In genomic region chr1:109739738-109740614, GRCh38 we compare ENCODE assay signal across 1 cellular context.
TF ChIP-seq lines count a peak whose summit lies in the region.

No MANE protein-coding gene starts in this region.

TF ChIP-seq in HepG2, 621 proteins besides CTCF, POLR2A, EP300 and RAD21 (continued from another document and continues in another):
- no peak for TF ChIP-seq SMAD1 (CRISPR knock-in tag; IDR thresholded peaks at IDR 0.05; ENCODE audit: borderline replicate concordance, low read depth)
- no peak for TF ChIP-seq ZNF256 (CRISPR knock-in tag; conservative IDR thresholded peaks at IDR 0.05)
- no peak for TF ChIP-seq XBP1 (CRISPR knock-in tag; IDR thresholded peaks at IDR 0.05)
- no peak for TF ChIP-seq JUNB (CRISPR knock-in tag; IDR thresholded peaks at IDR 0.05; ENCODE audit: borderline replicate concordance)
- no peak for TF ChIP-seq ZFP62 (CRISPR knock-in tag; IDR thresholded peaks at IDR 0.05)
- no peak for TF ChIP-seq HNF4G (IDR thresholded peaks at IDR 0.05; ENCODE audit: borderline replicate concordance, low read depth, low read length)
- TF ChIP-seq HNF4G (CRISPR knock-in tag; IDR thresholded peaks at IDR 0.05; ENCODE audit: borderline replicate concordance, low read depth) = no peak
- TF ChIP-seq ZKSCAN8 (CRISPR knock-in tag; IDR thresholded peaks at IDR 0.05; ENCODE audit: borderline replicate concordance) = no peak
- TF ChIP-seq SMYD3 (CRISPR knock-in tag; IDR thresholded peaks at IDR 0.05) = no peak
- peak; percentile 84; the same call in 1 of the 2 replicates for TF ChIP-seq DZIP1 (CRISPR knock-in tag; IDR thresholded peaks at IDR 0.05)
- TF ChIP-seq NCOA5 (CRISPR knock-in tag; IDR thresholded peaks at IDR 0.05) = no peak
- no peak for TF ChIP-seq TBL1XR1 (IDR thresholded peaks at IDR 0.05; ENCODE audit: borderline replicate concordance, low read length, partially characterized antibody)
- TF ChIP-seq MEF2D (CRISPR knock-in tag; IDR thresholded peaks at IDR 0.05) = peak; percentile 46; the same call in 1 of the 2 replicates
- peak; percentile 82 for TF ChIP-seq ZIK1 (CRISPR knock-in tag; IDR thresholded peaks at IDR 0.05; ENCODE audit: borderline replicate concordance, low read depth)
- no peak for TF ChIP-seq CENPBD1 (CRISPR knock-in tag; IDR thresholded peaks at IDR 0.05; ENCODE audit: borderline replicate concordance, low read depth)
- TF ChIP-seq NCOR1 (IDR thresholded peaks at IDR 0.05; ENCODE audit: borderline replicate concordance, low read length) = no peak
- TF ChIP-seq XRCC5 (optimal IDR thresholded peaks at IDR 0.05; ENCODE audit: low read length) = peak; percentile 61
- peak; percentile 46; the same call in 1 of the 2 replicates for TF ChIP-seq MAX (IDR thresholded peaks at IDR 0.05)
- TF ChIP-seq ZNF709 (CRISPR knock-in tag; IDR thresholded peaks at IDR 0.05) = peak; percentile 78; the same call in 1 of the 2 replicates
- TF ChIP-seq ZNF431 (CRISPR knock-in tag; IDR thresholded peaks at IDR 0.05; ENCODE audit: borderline replicate concordance, low read depth) = no peak
- no peak for TF ChIP-seq HNF1A (IDR thresholded peaks at IDR 0.05; ENCODE audit: low read depth)
- TF ChIP-seq HNF1A (CRISPR knock-in tag; IDR thresholded peaks at IDR 0.05; ENCODE audit: borderline replicate concordance) = 0 out of 2 replicates have a peak, but pooled peaks have one; percentile 21
- no peak for TF ChIP-seq ZNF263 (CRISPR knock-in tag; IDR thresholded peaks at IDR 0.05)
- TF ChIP-seq ZNF276 (CRISPR knock-in tag; IDR thresholded peaks at IDR 0.05; ENCODE audit: low read depth) = peak; percentile 80; the same call in 1 of the 2 replicates
- TF ChIP-seq ZNF251 (CRISPR knock-in tag; IDR thresholded peaks at IDR 0.05) = no peak
- TF ChIP-seq CAMTA2 (CRISPR knock-in tag; IDR thresholded peaks at IDR 0.05; ENCODE audit: borderline replicate concordance) = no peak
- no peak for TF ChIP-seq PAF1 (CRISPR knock-in tag; IDR thresholded peaks at IDR 0.05)
- no peak for TF ChIP-seq CREB1 (IDR thresholded peaks at IDR 0.05)
- no peak for TF ChIP-seq CREB1 (CRISPR knock-in tag; IDR thresholded peaks at IDR 0.05)
- no peak for TF ChIP-seq GPN1 (CRISPR knock-in tag; IDR thresholded peaks at IDR 0.05; ENCODE audit: borderline replicate concordance)
- peak; percentile 81 for TF ChIP-seq ZNF224 (CRISPR knock-in tag; IDR thresholded peaks at IDR 0.05)
- TF ChIP-seq ZFAT (CRISPR knock-in tag; conservative IDR thresholded peaks at IDR 0.05) = no peak
- TF ChIP-seq DMTF1 (CRISPR knock-in tag; IDR thresholded peaks at IDR 0.05) = 0 out of 2 replicates have a peak, but pooled peaks have one; percentile 16
- no peak; the same call in 1 of the 2 replicates for TF ChIP-seq SNAPC5 (CRISPR knock-in tag; IDR thresholded peaks at IDR 0.05; ENCODE audit: borderline replicate concordance)
- no peak for TF ChIP-seq TP53 (CRISPR knock-in tag; conservative IDR thresholded peaks at IDR 0.05)
- TF ChIP-seq ARNT2 (CRISPR knock-in tag; IDR thresholded peaks at IDR 0.05; ENCODE audit: low read depth) = peak; percentile 75
- no peak for TF ChIP-seq ZNF335 (CRISPR knock-in tag; IDR thresholded peaks at IDR 0.05)
- no peak for TF ChIP-seq ZNF562 (CRISPR knock-in tag; IDR thresholded peaks at IDR 0.05; ENCODE audit: borderline replicate concordance)
- TF ChIP-seq MAFF (IDR thresholded peaks at IDR 0.05; ENCODE audit: low read depth, low read length) = no peak
- no peak for TF ChIP-seq NONO (IDR thresholded peaks at IDR 0.05)
- peak; percentile 14; the same call in 1 of the 2 replicates for TF ChIP-seq NONO (CRISPR knock-in tag; conservative IDR thresholded peaks at IDR 0.05)
- peak; percentile 86 for TF ChIP-seq ZMYM4 (CRISPR knock-in tag; IDR thresholded peaks at IDR 0.05)
- TF ChIP-seq EHMT2 (IDR thresholded peaks at IDR 0.05; ENCODE audit: borderline replicate concordance, low read depth, low read length) = no peak
- no peak for TF ChIP-seq PCBP1 (IDR thresholded peaks at IDR 0.05; ENCODE audit: borderline replicate concordance, low read depth, low read length)
- no peak for TF ChIP-seq AHR (CRISPR knock-in tag; IDR thresholded peaks at IDR 0.05)
- peak; percentile 75 for TF ChIP-seq ZNF407 (CRISPR knock-in tag; IDR thresholded peaks at IDR 0.05; ENCODE audit: not compliant biosample characterization)
- TF ChIP-seq AKAP8 (CRISPR knock-in tag; IDR thresholded peaks at IDR 0.05) = peak; percentile 80; the same call in 1 of the 2 replicates
